2 cellular contexts compared by ENCODE assay signal in genomic region chr2:27408601-27409320, GRCh38.
TF ChIP-seq lines count a peak whose summit lies in the region.

No MANE protein-coding gene starts in this region.

TF ChIP-seq in HEK293T, 16 proteins besides CTCF, POLR2A, EP300 and RAD21:
- TF ChIP-seq ZNF384 (IDR thresholded peaks at IDR 0.05) (no peak), L3MBTL2 (conservative IDR thresholded peaks at IDR 0.05) (peak; percentile 38)

TF ChIP-seq in K562, 482 proteins besides CTCF, POLR2A, EP300 and RAD21 (continues in another document):
- TF ChIP-seq BDP1 (IDR thresholded peaks at IDR 0.05; ENCODE audit: insufficient read depth, insufficient read length): no peak
- TF ChIP-seq NRF1 (conservative IDR thresholded peaks at IDR 0.05 in 1 of 2, IDR thresholded peaks at IDR 0.05 in 1 of 2): no peak
- no peak for TF ChIP-seq TFE3 (CRISPR knock-in tag; IDR thresholded peaks at IDR 0.05)
- TF ChIP-seq E2F3 (CRISPR knock-in tag; IDR thresholded peaks at IDR 0.05): no peak
- TF ChIP-seq GTF2F1 (IDR thresholded peaks at IDR 0.05; ENCODE audit: low read depth, low read length): no peak
- TF ChIP-seq ARID2 (IDR thresholded peaks at IDR 0.05): no peak
- peak; percentile 75; the same call in 1 of the 2 replicates for TF ChIP-seq THAP7 (CRISPR knock-in tag; IDR thresholded peaks at IDR 0.05)
- no peak for TF ChIP-seq SPI1 (IDR thresholded peaks at IDR 0.05; ENCODE audit: borderline replicate concordance, low read depth, low read length)
- TF ChIP-seq IRF2 (CRISPR knock-in tag; IDR thresholded peaks at IDR 0.05): peak; percentile 64; the same call in 1 of the 2 replicates
- TF ChIP-seq EGR1 (conservative IDR thresholded peaks at IDR 0.05): peak; percentile 49
- no peak for TF ChIP-seq ZBTB9 (CRISPR knock-in tag; IDR thresholded peaks at IDR 0.05)
- no peak for TF ChIP-seq ARNT (IDR thresholded peaks at IDR 0.05)
- no peak for TF ChIP-seq SFPQ (IDR thresholded peaks at IDR 0.05; ENCODE audit: low read depth, low read length)
- TF ChIP-seq MYBL2 (IDR thresholded peaks at IDR 0.05; ENCODE audit: low read depth): no peak
- no peak for TF ChIP-seq MYBL2 (CRISPR knock-in tag; IDR thresholded peaks at IDR 0.05; ENCODE audit: borderline replicate concordance)
- TF ChIP-seq TAF1 (IDR thresholded peaks at IDR 0.05; ENCODE audit: control insufficient read depth, extremely low read depth, insufficient read depth, low read length, severe bottlenecking): no peak
- no peak for TF ChIP-seq ZNF354B (CRISPR knock-in tag; IDR thresholded peaks at IDR 0.05)
- no peak for TF ChIP-seq PHF20 (IDR thresholded peaks at IDR 0.05; ENCODE audit: partially characterized antibody)
- no peak for TF ChIP-seq ZBTB11 (CRISPR knock-in tag; IDR thresholded peaks at IDR 0.05)
- TF ChIP-seq EP400 (IDR thresholded peaks at IDR 0.05): no peak
- no peak for TF ChIP-seq DEAF1 (CRISPR knock-in tag; IDR thresholded peaks at IDR 0.05)
- no peak for TF ChIP-seq ZNF318 (IDR thresholded peaks at IDR 0.05; ENCODE audit: borderline replicate concordance in 1 of 2, low read depth in 1 of 2)
- TF ChIP-seq MCM5 (IDR thresholded peaks at IDR 0.05; ENCODE audit: low read depth): no peak
- TF ChIP-seq NR3C1 (CRISPR knock-in tag; IDR thresholded peaks at IDR 0.05): 0 out of 2 replicates have a peak, but pooled peaks have one; percentile 14
- no peak for TF ChIP-seq MXI1 (IDR thresholded peaks at IDR 0.05; ENCODE audit: low read depth, low read length)
- TF ChIP-seq TAF7 (tag; IDR thresholded peaks at IDR 0.05): 0 out of 2 replicates have a peak, but pooled peaks have one; percentile 15
- no peak for TF ChIP-seq USF1 (CRISPR knock-in tag; IDR thresholded peaks at IDR 0.05)
- TF ChIP-seq ZNF324 (CRISPR knock-in tag; IDR thresholded peaks at IDR 0.05): no peak
- no peak for TF ChIP-seq ZNF140 (CRISPR knock-in tag; IDR thresholded peaks at IDR 0.05)
- TF ChIP-seq ZNF239 (CRISPR knock-in tag; IDR thresholded peaks at IDR 0.05): no peak
- no peak for TF ChIP-seq TSC22D4 (tag; IDR thresholded peaks at IDR 0.05)
- TF ChIP-seq FOXM1 (IDR thresholded peaks at IDR 0.05; ENCODE audit: low read depth): no peak
- TF ChIP-seq FOXM1 (CRISPR knock-in tag; IDR thresholded peaks at IDR 0.05; ENCODE audit: low read depth): no peak
- TF ChIP-seq STAT6 (CRISPR knock-in tag; IDR thresholded peaks at IDR 0.05): no peak
- no peak for TF ChIP-seq HEY1 (CRISPR knock-in tag; IDR thresholded peaks at IDR 0.05; ENCODE audit: borderline replicate concordance)
- no peak for TF ChIP-seq POLR2AphosphoS5 (IDR thresholded peaks at IDR 0.05; ENCODE audit: control insufficient read depth, insufficient read depth, low read depth, low read length)
- TF ChIP-seq ELF2 (CRISPR knock-in tag; IDR thresholded peaks at IDR 0.05): no peak
- no peak for TF ChIP-seq PHB (CRISPR knock-in tag; IDR thresholded peaks at IDR 0.05)
- no peak for TF ChIP-seq ATF7 (IDR thresholded peaks at IDR 0.05)
